Comparison of ENCODE assay signal across 8 cellular contexts in the genomic region with DNA sequence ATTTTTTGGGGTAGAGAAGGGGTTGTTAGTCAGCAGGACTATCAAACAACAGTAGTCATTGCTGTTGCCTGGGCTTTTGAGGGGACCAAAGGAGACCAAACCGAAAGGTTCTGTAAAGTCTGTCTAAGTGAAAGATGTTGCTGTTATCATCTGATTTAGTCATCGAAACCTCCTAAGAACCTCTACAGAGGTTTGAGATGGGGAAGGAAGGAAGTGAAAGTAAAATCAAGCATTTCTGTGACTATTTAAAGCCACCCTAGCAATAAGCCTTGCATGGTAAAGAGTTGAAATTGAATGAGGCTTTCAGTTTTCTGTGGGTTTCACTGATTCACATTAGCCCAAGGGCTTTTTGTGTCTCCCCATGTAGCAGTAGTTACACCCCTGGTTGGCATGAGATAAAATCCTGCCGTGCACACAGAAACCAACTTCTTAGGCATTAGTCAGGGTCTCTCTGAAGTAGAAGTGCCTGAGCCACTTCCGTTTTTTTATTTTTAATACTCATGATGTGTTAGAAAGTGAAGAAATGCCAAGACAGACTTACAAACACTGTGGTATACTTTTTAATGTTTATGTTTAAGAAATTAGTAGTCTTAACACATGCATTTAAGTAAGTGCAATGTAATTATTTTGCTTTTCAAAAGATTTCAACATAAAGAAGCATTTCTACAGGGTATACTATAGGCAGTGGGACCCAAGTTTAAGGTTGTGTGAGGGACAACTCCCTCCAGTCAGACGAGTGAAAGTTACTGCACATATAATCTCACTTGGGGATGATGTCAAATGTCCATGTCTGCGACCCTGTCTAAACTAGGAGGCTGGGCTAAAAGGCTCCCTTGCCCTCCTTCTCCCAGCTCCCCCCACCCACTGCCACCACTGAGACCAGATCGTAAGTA. TPM values are rescaled to one million over a fixed set of nuclear protein-coding genes. Genes with fewer than 3 reads are reported as not detected.
DNase-seq lines count a peak whose midpoint lies in the region; ATAC-seq and TF ChIP-seq lines count a peak whose summit lies in the region.

No MANE protein-coding gene starts in this region.

- no TSS peak for BruUV-seq in PC-3 (replicated peaks; lab: Mats Ljungman, UMichigan)

- H3K4me1 ChIP-seq in PC-3 (ENCODE audit: insufficient read depth, low read length) = peaks cover 27% of the 10 kb centered on the region
- H3K4me1 ChIP-seq in left lung = peaks cover 0 to 6% of the 10 kb centered on the region in 2 donors
- peaks cover 0 to 11% (median 0%) of the 10 kb centered on the region in 5 donors for H3K4me1 ChIP-seq in subcutaneous abdominal adipose tissue (ENCODE audit: control insufficient read depth in 5 of 5, insufficient read depth in 5 of 5, low read length in 5 of 5)

- TF ChIP-seq CTCF in PC-3 (conservative IDR thresholded peaks at IDR 0.05; ENCODE audit: low read depth, low read length) (no peak), left lung (IDR thresholded peaks at IDR 0.05) (no peak)

- no peaks in the 10 kb centered on the region for H3K27me3 ChIP-seq in PC-3 (ENCODE audit: low read length)
- H3K27me3 ChIP-seq in left lung = no peaks in the 10 kb centered on the region
- no peaks in the 10 kb centered on the region for H3K27me3 ChIP-seq in subcutaneous abdominal adipose tissue (ENCODE audit: control insufficient read depth in 5 of 5, insufficient read depth in 4 of 5, low read length in 5 of 5)

- H3F3A ChIP-seq in PC-3 (ENCODE audit: low read length, unreplicated experiment) = no peaks in the 10 kb centered on the region

- CTCF ChIA-PET in PC-3 (lab: Charles Lee) = no interaction called here

- peak overlapping the region; percentile 14; the same call in 1 of the 2 replicates for H3K4me3 ChIP-seq in PC-3 (ENCODE audit: low read length)
- peak overlapping the region in 1 of 2 donors; percentile 10 for H3K4me3 ChIP-seq in left lung
- peak overlapping the region in 4 of 5 donors; percentile 31 to 55 (median 48) for H3K4me3 ChIP-seq in subcutaneous abdominal adipose tissue (ENCODE audit: low read depth in 1 of 5, low read length in 5 of 5)

- H3K9me3 ChIP-seq in PC-3 (ENCODE audit: low read length) = no peaks in the 10 kb centered on the region
- H3K9me3 ChIP-seq in left lung = no peaks in the 10 kb centered on the region
- H3K9me3 ChIP-seq in subcutaneous abdominal adipose tissue (ENCODE audit: control insufficient read depth in 5 of 5, low read length in 5 of 5) = no peaks in the 10 kb centered on the region

- H3K9me2 ChIP-seq in PC-3 (replicated peaks; ENCODE audit: low read length) = no peaks in the 10 kb centered on the region

- ATAC-seq in GM18511 (IDR thresholded peaks at IDR 0.05; ENCODE audit: unreplicated experiment) (peak; percentile 92), HG02884 (IDR thresholded peaks at IDR 0.05; ENCODE audit: unreplicated experiment) (peak; percentile 94), PC-3 (no peak), left lung (peak; percentile 51)

- H3K4me2 ChIP-seq in PC-3 (ENCODE audit: low read length) = peak overlapping the region; percentile 42

- H3K27ac ChIP-seq in PC-3 (ENCODE audit: low read length) (no peak overlapping the region; the same call in 1 of the 2 replicates), left lung (peak overlapping the region; percentile 38 to 54), subcutaneous abdominal adipose tissue (ENCODE audit: low read depth, low read length) (no peak overlapping the region)

- intact Hi-C loops in PC-3 (cut with micrococcal nuclease) (no loop called here), left lung (cut with DNase I) (no loop called here), posterior cingulate gyrus (cut with DNase I) (no loop called here), posterior vena cava (cut with DNase I) (no loop called here)

- no peak overlapping the region for H3K9ac ChIP-seq in PC-3 (ENCODE audit: low read length)
- H3K9ac ChIP-seq in subcutaneous abdominal adipose tissue (ENCODE audit: low read length in 5 of 5) = peak overlapping the region in 1 of 5 donors; percentile 4

- DNase-seq in PC-3 (peak; percentile 53), left lung (no peak), posterior cingulate gyrus (no peak), posterior vena cava (ENCODE audit: low spot score) (no peak)
- peak; percentile 66 for DNase-seq in activated naive CD4-positive, alpha-beta T cell treated with Interleukin-2 at 50 U/mL for 16 hours

- no peak overlapping the region for H2AFZ ChIP-seq in PC-3 (ENCODE audit: low read length)

- H3K79me2 ChIP-seq in PC-3 (ENCODE audit: low read length) = no peaks in the 10 kb centered on the region

- no peaks in the 10 kb centered on the region for H4K20me1 ChIP-seq in PC-3 (ENCODE audit: low read length)

- H3K36me3 ChIP-seq in PC-3 (ENCODE audit: low read depth, low read length) = no peaks in the 10 kb centered on the region
- no peaks in the 10 kb centered on the region for H3K36me3 ChIP-seq in left lung
- H3K36me3 ChIP-seq in subcutaneous abdominal adipose tissue (ENCODE audit: control insufficient read depth in 5 of 5, insufficient read depth in 5 of 5, low read length in 5 of 5) = no peaks in the 10 kb centered on the region

- POLR2A ChIA-PET in PC-3 (lab: Charles Lee; ENCODE audit: unreplicated experiment) = no interaction called here

RNA-seq across cellular contexts. Expression of a gene that starts 50.4 kb away (rescaled TPM):
- total RNA-seq in PC-3 (2014; rRNA removed) (20.6 and 26.3 TPM in 2 replicates), left lung (10 to 100 TPM; 17.4 to 22.8 TPM), posterior vena cava (10 to 100 TPM; 44.3 to 47.8 TPM)

Comparison
In these comparisons a context has a peak if more than half of its experiments do, and no peak if none do; other contexts are left out.
1. DNase-seq: peak in PC-3 (single experiment) and activated naive CD4-positive, alpha-beta T cell treated with Interleukin-2 at 50 U/mL for 16 hours (single experiment); none in left lung (0 of 2), posterior cingulate gyrus (0 of 10) and posterior vena cava (single experiment).
2. H3K27ac ChIP-seq: peak in left lung (2 of 2); none in PC-3 (single experiment) and subcutaneous abdominal adipose tissue (single experiment).